ENCODE assay signal across 11 cellular contexts in the genomic region with DNA sequence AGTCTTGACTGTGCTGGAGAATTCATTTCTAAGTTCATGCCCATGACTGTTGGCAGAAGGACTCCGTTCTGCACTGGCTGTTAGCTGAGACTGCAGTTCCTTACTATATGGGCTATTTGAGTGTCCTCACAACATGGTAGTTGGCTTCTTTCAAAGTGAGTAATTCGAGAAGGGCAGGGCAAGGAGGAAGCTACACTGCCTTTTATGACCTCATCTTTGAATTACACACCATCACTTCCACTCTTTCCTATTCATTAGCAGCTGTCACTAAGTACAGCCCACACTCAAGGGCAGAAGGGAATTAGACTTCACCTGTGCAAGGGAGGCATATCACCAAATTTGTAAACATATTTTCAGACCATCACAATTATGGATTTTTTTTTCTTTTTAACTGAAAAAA. TPM values are rescaled to one million over a fixed set of nuclear protein-coding genes. Genes with fewer than 3 reads are reported as not detected.
DNase-seq lines count a peak whose midpoint lies in the region; ATAC-seq and TF ChIP-seq lines count a peak whose summit lies in the region.
"Had no signal": no experiment of that assay in that cellular context is flagged by ENCODE, and none has a peak within 500 bp of the region (broad histone marks: within the 10 kb centered on the region; RNA-seq: fewer than 3 reads in every experiment).

No MANE protein-coding gene starts in this region.

- H3K79me2 ChIP-seq in MM.1S (ENCODE audit: low read length) = no peaks in the 10 kb centered on the region

- H3K4me3 ChIP-seq in epithelial cell of esophagus (ENCODE audit: low read length) (no peak overlapping the region), MM.1S (ENCODE audit: low read length) (no peak overlapping the region), WERI-Rb-1 (ENCODE audit: low read depth, low read length) (no peak overlapping the region)
- H3K4me3 ChIP-seq: upper lobe of left lung had no signal

- no peak overlapping the region for H3K27ac ChIP-seq in CD4-positive, alpha-beta T cell (ENCODE audit: low read depth, low read length)
- H3K27ac ChIP-seq in MM.1S (ENCODE audit: low read length) = no peak overlapping the region
- no peak overlapping the region for H3K27ac ChIP-seq in WERI-Rb-1
- H3K27ac ChIP-seq: upper lobe of left lung had no signal

- peaks cover 2% of the 10 kb centered on the region for H3K9me3 Mint-ChIP-seq in CD4-positive, alpha-beta T cell
- H3K9me3 Mint-ChIP-seq: effector memory CD8-positive, alpha-beta T cell had no signal

- no peak for TF ChIP-seq CTCF in CD4-positive, alpha-beta T cell (IDR thresholded peaks at IDR 0.05)
- TF ChIP-seq CTCF in epithelial cell of esophagus (IDR thresholded peaks at IDR 0.05; ENCODE audit: insufficient read depth, low read depth, low read length, missing control alignments) (no peak), MM.1S (IDR thresholded peaks at IDR 0.05; ENCODE audit: low read length) (no peak), WERI-Rb-1 (IDR thresholded peaks at IDR 0.05; ENCODE audit: low read depth, low read length) (no peak)

- ATAC-seq in CD4-positive, alpha-beta T cell (ENCODE audit: poor library complexity) = no peak
- ATAC-seq in GM21825 (IDR thresholded peaks at IDR 0.05; ENCODE audit: unreplicated experiment) = no peak
- ATAC-seq: effector memory CD8-positive, alpha-beta T cell had no signal

- no peaks in the 10 kb centered on the region for H3K27me3 ChIP-seq in CD4-positive, alpha-beta T cell (ENCODE audit: control insufficient read depth, insufficient read depth, low read length)
- no peaks in the 10 kb centered on the region for H3K27me3 ChIP-seq in MM.1S (replicated peaks; ENCODE audit: insufficient read depth, low read length)
- H3K27me3 ChIP-seq in WERI-Rb-1 (ENCODE audit: insufficient read depth, low read depth, severe bottlenecking) = no peaks in the 10 kb centered on the region
- H3K27me3 ChIP-seq: upper lobe of left lung had no signal

- H3K9me3 ChIP-seq in CD4-positive, alpha-beta T cell (ENCODE audit: control insufficient read depth, low read length) = no peaks in the 10 kb centered on the region
- H3K9me3 ChIP-seq in MM.1S (replicated peaks; ENCODE audit: insufficient read depth, low read length) (no peaks in the 10 kb centered on the region), WERI-Rb-1 (ENCODE audit: severe bottlenecking) (no peaks in the 10 kb centered on the region)
- H3K9me3 ChIP-seq: upper lobe of left lung had no signal

- H3K36me3 Mint-ChIP-seq in CD4-positive, alpha-beta T cell (ENCODE audit: low read depth) = no peaks in the 10 kb centered on the region

- no peak overlapping the region for H3K9ac ChIP-seq in MM.1S (ENCODE audit: low read length)

- H3K4me1 Mint-ChIP-seq in CD4-positive, alpha-beta T cell (ENCODE audit: low read depth) = peaks cover 34% of the 10 kb centered on the region

- no peak overlapping the region for H3K4me2 ChIP-seq in MM.1S (ENCODE audit: low read depth, low read length)

- no peaks in the 10 kb centered on the region for H4K20me1 ChIP-seq in MM.1S (ENCODE audit: insufficient read depth, low read length)

- 0 out of 2 replicates have a peak, but pooled peaks cover 17% of the 10 kb centered on the region for H3K4me1 ChIP-seq in MM.1S (ENCODE audit: low read length)
- H3K4me1 ChIP-seq: upper lobe of left lung had no signal

- no peak overlapping the region for H2AFZ ChIP-seq in MM.1S (ENCODE audit: low read length)

- no peaks in the 10 kb centered on the region for H3K27me3 Mint-ChIP-seq in CD4-positive, alpha-beta T cell
- H3K27me3 Mint-ChIP-seq: CD4-positive, CD25-positive, alpha-beta regulatory T cell; effector memory CD8-positive, alpha-beta T cell had no signal

- CTCF ChIA-PET in CD4-positive, alpha-beta T cell (lab: Charles Lee) = no interaction called here

- H3K36me3 ChIP-seq in MM.1S (replicated peaks; ENCODE audit: insufficient read depth, low read length) (no peaks in the 10 kb centered on the region), WERI-Rb-1 (no peaks in the 10 kb centered on the region)
- H3K36me3 ChIP-seq: upper lobe of left lung had no signal

- POLR2A ChIA-PET in CD4-positive, alpha-beta T cell (lab: Charles Lee) = no interaction called here

- no peak overlapping the region for H3K4me3 Mint-ChIP-seq in CD4-positive, alpha-beta T cell
- H3K4me3 Mint-ChIP-seq: CD4-positive, CD25-positive, alpha-beta regulatory T cell; effector memory CD8-positive, alpha-beta T cell had no signal

- intact Hi-C loops in CD4-positive, alpha-beta T cell (cut with DNase I, micrococcal nuclease) = no loop called here

- no peak for DNase-seq in CD4-positive, alpha-beta T cell
- DNase-seq in HCEC 1CT (peak; percentile 61), NCI-H524 (lab: John Stamatoyannopoulos, UW) (peak; percentile 66 to 88), epithelial cell of esophagus (ENCODE audit: low read depth) (peak; percentile 83), amygdala (lab: John Stamatoyannopoulos, UW) (no peak), MM.1S (no peak), WERI-Rb-1 (no peak)
- DNase-seq: CD4-positive, CD25-positive, alpha-beta regulatory T cell; effector memory CD8-positive, alpha-beta T cell; upper lobe of left lung had no signal

- H3K27ac Mint-ChIP-seq in CD4-positive, alpha-beta T cell = peak overlapping the region; percentile 22

- no peaks in the 10 kb centered on the region for H3K9me2 ChIP-seq in MM.1S (replicated peaks; ENCODE audit: insufficient read depth, low read length)

- H3F3A ChIP-seq in MM.1S (ENCODE audit: insufficient read depth, low read length) = no peaks in the 10 kb centered on the region

RNA-seq across cellular contexts. Expression of a gene that starts 55.9 kb away (rescaled TPM):
- total RNA-seq in CD4-positive, alpha-beta T cell = 1 to 10 TPM; 4.2 to 5.4 TPM

Comparison
In these comparisons a context has a peak if more than half of its experiments do, and no peak if none do; other contexts are left out.
1. DNase-seq: peak in HCEC 1CT (single experiment), NCI-H524 (2 of 2) and epithelial cell of esophagus (single experiment); none in CD4-positive, alpha-beta T cell (0 of 10), amygdala (0 of 56), MM.1S (single experiment) and WERI-Rb-1 (single experiment).